Comparison of ENCODE assay signal across 10 cellular contexts in the genomic region with DNA sequence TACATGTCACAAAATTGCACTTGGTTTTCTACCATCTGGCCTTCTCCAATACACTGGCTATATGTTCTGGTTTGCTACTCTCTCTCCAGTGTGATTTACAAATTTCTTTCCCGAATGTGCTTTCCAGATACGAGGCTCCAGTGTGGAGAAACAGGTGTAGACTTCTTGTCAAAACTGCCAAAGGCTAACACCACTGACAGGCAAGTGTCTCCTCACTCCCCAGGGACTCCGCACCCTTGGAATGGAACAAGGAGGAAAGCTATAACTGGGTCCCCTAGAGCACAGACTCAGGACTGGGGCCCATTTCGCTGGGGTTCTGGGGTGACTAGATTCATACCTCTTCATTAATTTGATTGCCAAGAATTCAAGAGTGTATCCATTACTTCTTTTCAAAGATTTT.
"Had no signal": no experiment of that assay in that cellular context is flagged by ENCODE, and none has a peak within 500 bp of the region (broad histone marks: within the 10 kb centered on the region; RNA-seq: fewer than 3 reads in every experiment).

No MANE protein-coding gene starts in this region.

- H3K9me3 Mint-ChIP-seq: effector memory CD8-positive, alpha-beta T cell; nephron; stimulated activated effector memory CD8-positive, alpha-beta T cell treated with anti-CD3 and anti-CD28 coated beads, Interleukin-12 subunit alpha, Interleukin-12 subunit beta, amount 100 ng/mL, for 72 hours had no signal

- H3K27ac ChIP-seq: skin epidermis, transverse colon had no signal

- H3K36me3 Mint-ChIP-seq: stimulated activated effector memory CD8-positive, alpha-beta T cell treated with anti-CD3 and anti-CD28 coated beads, Interleukin-12 subunit alpha, Interleukin-12 subunit beta, amount 100 ng/mL, for 72 hours had no signal

- H3K27ac Mint-ChIP-seq: effector memory CD8-positive, alpha-beta T cell; nephron; stimulated activated effector memory CD8-positive, alpha-beta T cell treated with anti-CD3 and anti-CD28 coated beads, Interleukin-12 subunit alpha, Interleukin-12 subunit beta, amount 100 ng/mL, for 72 hours had no signal

- H3K9me3 ChIP-seq: transverse colon had no signal

- ATAC-seq: effector memory CD8-positive, alpha-beta T cell; stimulated activated effector memory CD8-positive, alpha-beta T cell treated with anti-CD3 and anti-CD28 coated beads, Interleukin-12 subunit alpha, Interleukin-12 subunit beta, amount 100 ng/mL, for 72 hours had no signal

- DNase-seq: activated CD4-positive, CD25-positive, alpha-beta regulatory T cell treated with anti-CD3 and anti-CD28 coated beads, Interleukin-2, amount 50 U/mL, for 72 hours; activated CD8-positive, alpha-beta memory T cell treated with anti-CD3 and anti-CD28 coated beads, Interleukin-2, amount 50 U/mL, for 4 hours; cortex of kidney; effector memory CD8-positive, alpha-beta T cell; occipital lobe; T-helper 2 cell; transverse colon had no signal

- H3K4me1 Mint-ChIP-seq: stimulated activated effector memory CD8-positive, alpha-beta T cell treated with anti-CD3 and anti-CD28 coated beads, Interleukin-12 subunit alpha, Interleukin-12 subunit beta, amount 100 ng/mL, for 72 hours had no signal

- H3K4me3 Mint-ChIP-seq: effector memory CD8-positive, alpha-beta T cell; nephron; stimulated activated effector memory CD8-positive, alpha-beta T cell treated with anti-CD3 and anti-CD28 coated beads, Interleukin-12 subunit alpha, Interleukin-12 subunit beta, amount 100 ng/mL, for 72 hours had no signal

- H3K27me3 ChIP-seq: transverse colon had no signal

- H3K4me3 ChIP-seq: skin epidermis, transverse colon had no signal

- H3K36me3 ChIP-seq: transverse colon had no signal
